In the genomic region with DNA sequence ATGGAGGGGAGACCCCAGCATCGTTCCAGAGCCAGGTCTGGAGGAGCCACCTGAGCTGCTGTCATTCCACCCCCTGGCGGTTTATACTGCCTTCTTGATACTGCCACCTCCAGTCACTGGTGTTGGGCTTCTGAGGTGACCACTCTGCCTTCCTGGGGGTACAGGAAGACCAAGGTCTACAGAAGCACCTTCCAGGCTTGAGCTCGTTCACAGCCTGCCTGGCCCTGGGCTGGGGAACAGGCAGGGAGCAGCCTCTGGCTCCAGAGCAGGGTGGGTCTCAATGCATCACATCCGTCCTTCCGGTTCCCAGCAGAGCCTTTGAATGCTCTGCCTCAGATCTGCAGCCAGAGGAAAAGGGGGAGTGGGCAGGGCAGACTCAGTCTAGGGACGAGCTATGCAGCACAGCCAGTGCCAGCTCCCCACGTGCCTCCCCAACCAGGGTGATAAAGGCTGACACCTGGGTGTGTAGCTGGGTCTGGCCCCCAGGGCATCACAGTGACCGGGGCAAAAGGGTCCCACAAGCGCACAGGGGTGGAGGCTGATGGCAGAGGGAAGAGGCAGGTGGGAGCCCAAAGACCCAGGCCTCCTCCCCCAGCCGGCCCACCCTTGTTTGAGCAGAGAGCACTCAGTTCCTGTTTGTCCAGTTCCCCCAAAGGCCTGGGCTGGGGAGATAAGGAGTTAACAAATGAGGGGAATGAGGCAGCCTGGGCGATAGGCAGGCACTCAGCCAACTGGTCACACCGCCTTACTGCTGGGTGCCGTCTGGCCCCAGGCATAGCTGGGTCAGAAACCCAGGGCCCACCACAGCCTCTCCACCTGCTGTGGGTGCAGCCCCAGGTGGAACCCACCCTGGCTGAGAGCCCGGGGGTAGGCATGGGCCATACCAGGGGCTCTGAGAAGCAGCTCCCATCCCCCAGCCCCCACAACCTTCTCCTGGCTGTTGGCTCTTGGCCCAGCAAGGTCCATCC, we compare ENCODE assay signal across 1 cellular context.
A peak's percentile ranks its signal among the peaks of the same experiment; 100 is the strongest.
TF ChIP-seq lines count a peak whose summit lies in the region.

No MANE protein-coding gene starts in this region.

TF ChIP-seq in K562, 482 proteins besides CTCF, POLR2A, EP300 and RAD21 (continued from another document and continues in another):
- TF ChIP-seq, protein P1, sequence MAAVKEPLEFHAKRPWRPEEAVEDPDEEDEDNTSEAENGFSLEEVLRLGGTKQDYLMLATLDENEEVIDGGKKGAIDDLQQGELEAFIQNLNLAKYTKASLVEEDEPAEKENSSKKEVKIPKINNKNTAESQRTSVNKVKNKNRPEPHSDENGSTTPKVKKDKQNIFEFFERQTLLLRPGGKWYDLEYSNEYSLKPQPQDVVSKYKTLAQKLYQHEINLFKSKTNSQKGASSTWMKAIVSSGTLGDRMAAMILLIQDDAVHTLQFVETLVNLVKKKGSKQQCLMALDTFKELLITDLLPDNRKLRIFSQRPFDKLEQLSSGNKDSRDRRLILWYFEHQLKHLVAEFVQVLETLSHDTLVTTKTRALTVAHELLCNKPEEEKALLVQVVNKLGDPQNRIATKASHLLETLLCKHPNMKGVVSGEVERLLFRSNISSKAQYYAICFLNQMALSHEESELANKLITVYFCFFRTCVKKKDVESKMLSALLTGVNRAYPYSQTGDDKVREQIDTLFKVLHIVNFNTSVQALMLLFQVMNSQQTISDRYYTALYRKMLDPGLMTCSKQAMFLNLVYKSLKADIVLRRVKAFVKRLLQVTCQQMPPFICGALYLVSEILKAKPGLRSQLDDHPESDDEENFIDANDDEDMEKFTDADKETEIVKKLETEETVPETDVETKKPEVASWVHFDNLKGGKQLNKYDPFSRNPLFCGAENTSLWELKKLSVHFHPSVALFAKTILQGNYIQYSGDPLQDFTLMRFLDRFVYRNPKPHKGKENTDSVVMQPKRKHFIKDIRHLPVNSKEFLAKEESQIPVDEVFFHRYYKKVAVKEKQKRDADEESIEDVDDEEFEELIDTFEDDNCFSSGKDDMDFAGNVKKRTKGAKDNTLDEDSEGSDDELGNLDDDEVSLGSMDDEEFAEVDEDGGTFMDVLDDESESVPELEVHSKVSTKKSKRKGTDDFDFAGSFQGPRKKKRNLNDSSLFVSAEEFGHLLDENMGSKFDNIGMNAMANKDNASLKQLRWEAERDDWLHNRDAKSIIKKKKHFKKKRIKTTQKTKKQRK (IDR thresholded peaks at IDR 0.05; ENCODE audit: borderline replicate concordance, low read depth, low read length), result no peak
- TF ChIP-seq RBM25 (IDR thresholded peaks at IDR 0.05; ENCODE audit: low read depth, low read length, severe bottlenecking) (no peak), MTA3 (IDR thresholded peaks at IDR 0.05; ENCODE audit: borderline replicate concordance) (0 out of 2 replicates have a peak, but pooled peaks have one; percentile 40), HMGN3 (IDR thresholded peaks at IDR 0.05; ENCODE audit: borderline replicate concordance, extremely low read depth, insufficient read length, low read depth, low read length) (peak; percentile 91), TBP (optimal IDR thresholded peaks at IDR 0.05; ENCODE audit: low read depth, low read length) (peak; percentile 5), ZNF507 (tag; conservative IDR thresholded peaks at IDR 0.05) (no peak), NELFE (IDR thresholded peaks at IDR 0.05; ENCODE audit: insufficient read depth, insufficient read length) (no peak), PHF8 (IDR thresholded peaks at IDR 0.05; ENCODE audit: borderline replicate concordance, low read length) (peak; percentile 36; the same call in 1 of the 2 replicates), ZNF551 (CRISPR knock-in tag; IDR thresholded peaks at IDR 0.05) (no peak), MAZ (CRISPR knock-in tag; conservative IDR thresholded peaks at IDR 0.05 in 1 of 2, IDR thresholded peaks at IDR 0.05 in 1 of 2) (peak in 1 of 2 experiments; percentile 44; a peak in 2 of 4 replicates), ZNF121 (CRISPR knock-in tag; conservative IDR thresholded peaks at IDR 0.05) (no peak), ZBED1 (IDR thresholded peaks at IDR 0.05) (no peak), ESRRA (IDR thresholded peaks at IDR 0.05; ENCODE audit: borderline replicate concordance, low read depth) (no peak), ZSCAN32 (CRISPR knock-in tag; IDR thresholded peaks at IDR 0.05) (no peak), ZNF780A (CRISPR knock-in tag; IDR thresholded peaks at IDR 0.05) (no peak), NCOA2 (IDR thresholded peaks at IDR 0.05; ENCODE audit: partially characterized antibody in 2 of 2) (no peak), IRF2 (CRISPR knock-in tag; IDR thresholded peaks at IDR 0.05) (no peak), MTF1 (CRISPR knock-in tag; IDR thresholded peaks at IDR 0.05; ENCODE audit: borderline replicate concordance) (no peak), PRMT5 (CRISPR knock-in tag; IDR thresholded peaks at IDR 0.05) (no peak)
- TF ChIP-seq, protein P2, sequence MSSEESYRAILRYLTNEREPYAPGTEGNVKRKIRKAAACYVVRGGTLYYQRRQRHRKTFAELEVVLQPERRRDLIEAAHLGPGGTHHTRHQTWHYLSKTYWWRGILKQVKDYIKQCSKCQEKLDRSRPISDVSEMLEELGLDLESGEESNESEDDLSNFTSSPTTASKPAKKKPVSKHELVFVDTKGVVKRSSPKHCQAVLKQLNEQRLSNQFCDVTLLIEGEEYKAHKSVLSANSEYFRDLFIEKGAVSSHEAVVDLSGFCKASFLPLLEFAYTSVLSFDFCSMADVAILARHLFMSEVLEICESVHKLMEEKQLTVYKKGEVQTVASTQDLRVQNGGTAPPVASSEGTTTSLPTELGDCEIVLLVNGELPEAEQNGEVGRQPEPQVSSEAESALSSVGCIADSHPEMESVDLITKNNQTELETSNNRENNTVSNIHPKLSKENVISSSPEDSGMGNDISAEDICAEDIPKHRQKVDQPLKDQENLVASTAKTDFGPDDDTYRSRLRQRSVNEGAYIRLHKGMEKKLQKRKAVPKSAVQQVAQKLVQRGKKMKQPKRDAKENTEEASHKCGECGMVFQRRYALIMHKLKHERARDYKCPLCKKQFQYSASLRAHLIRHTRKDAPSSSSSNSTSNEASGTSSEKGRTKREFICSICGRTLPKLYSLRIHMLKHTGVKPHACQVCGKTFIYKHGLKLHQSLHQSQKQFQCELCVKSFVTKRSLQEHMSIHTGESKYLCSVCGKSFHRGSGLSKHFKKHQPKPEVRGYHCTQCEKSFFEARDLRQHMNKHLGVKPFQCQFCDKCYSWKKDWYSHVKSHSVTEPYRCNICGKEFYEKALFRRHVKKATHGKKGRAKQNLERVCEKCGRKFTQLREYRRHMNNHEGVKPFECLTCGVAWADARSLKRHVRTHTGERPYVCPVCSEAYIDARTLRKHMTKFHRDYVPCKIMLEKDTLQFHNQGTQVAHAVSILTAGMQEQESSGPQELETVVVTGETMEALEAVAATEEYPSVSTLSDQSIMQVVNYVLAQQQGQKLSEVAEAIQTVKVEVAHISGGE (CRISPR knock-in tag; IDR thresholded peaks at IDR 0.05), result peak in 1 of 3 experiments; percentile 83; a peak in 2 of 6 replicates
- TF ChIP-seq, protein P3, sequence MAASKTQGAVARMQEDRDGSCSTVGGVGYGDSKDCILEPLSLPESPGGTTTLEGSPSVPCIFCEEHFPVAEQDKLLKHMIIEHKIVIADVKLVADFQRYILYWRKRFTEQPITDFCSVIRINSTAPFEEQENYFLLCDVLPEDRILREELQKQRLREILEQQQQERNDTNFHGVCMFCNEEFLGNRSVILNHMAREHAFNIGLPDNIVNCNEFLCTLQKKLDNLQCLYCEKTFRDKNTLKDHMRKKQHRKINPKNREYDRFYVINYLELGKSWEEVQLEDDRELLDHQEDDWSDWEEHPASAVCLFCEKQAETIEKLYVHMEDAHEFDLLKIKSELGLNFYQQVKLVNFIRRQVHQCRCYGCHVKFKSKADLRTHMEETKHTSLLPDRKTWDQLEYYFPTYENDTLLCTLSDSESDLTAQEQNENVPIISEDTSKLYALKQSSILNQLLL (CRISPR knock-in tag; IDR thresholded peaks at IDR 0.05; ENCODE audit: borderline replicate concordance), result no peak
- TF ChIP-seq, protein P4, sequence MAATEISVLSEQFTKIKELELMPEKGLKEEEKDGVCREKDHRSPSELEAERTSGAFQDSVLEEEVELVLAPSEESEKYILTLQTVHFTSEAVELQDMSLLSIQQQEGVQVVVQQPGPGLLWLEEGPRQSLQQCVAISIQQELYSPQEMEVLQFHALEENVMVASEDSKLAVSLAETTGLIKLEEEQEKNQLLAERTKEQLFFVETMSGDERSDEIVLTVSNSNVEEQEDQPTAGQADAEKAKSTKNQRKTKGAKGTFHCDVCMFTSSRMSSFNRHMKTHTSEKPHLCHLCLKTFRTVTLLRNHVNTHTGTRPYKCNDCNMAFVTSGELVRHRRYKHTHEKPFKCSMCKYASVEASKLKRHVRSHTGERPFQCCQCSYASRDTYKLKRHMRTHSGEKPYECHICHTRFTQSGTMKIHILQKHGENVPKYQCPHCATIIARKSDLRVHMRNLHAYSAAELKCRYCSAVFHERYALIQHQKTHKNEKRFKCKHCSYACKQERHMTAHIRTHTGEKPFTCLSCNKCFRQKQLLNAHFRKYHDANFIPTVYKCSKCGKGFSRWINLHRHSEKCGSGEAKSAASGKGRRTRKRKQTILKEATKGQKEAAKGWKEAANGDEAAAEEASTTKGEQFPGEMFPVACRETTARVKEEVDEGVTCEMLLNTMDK (IDR thresholded peaks at IDR 0.05; ENCODE audit: borderline replicate concordance, insufficient read depth, low read depth, low read length, poor library complexity, severe bottlenecking), result no peak
- TF ChIP-seq, protein P5, sequence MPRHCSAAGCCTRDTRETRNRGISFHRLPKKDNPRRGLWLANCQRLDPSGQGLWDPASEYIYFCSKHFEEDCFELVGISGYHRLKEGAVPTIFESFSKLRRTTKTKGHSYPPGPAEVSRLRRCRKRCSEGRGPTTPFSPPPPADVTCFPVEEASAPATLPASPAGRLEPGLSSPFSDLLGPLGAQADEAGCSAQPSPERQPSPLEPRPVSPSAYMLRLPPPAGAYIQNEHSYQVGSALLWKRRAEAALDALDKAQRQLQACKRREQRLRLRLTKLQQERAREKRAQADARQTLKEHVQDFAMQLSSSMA (CRISPR knock-in tag; IDR thresholded peaks at IDR 0.05), result no peak
- TF ChIP-seq, protein P6, sequence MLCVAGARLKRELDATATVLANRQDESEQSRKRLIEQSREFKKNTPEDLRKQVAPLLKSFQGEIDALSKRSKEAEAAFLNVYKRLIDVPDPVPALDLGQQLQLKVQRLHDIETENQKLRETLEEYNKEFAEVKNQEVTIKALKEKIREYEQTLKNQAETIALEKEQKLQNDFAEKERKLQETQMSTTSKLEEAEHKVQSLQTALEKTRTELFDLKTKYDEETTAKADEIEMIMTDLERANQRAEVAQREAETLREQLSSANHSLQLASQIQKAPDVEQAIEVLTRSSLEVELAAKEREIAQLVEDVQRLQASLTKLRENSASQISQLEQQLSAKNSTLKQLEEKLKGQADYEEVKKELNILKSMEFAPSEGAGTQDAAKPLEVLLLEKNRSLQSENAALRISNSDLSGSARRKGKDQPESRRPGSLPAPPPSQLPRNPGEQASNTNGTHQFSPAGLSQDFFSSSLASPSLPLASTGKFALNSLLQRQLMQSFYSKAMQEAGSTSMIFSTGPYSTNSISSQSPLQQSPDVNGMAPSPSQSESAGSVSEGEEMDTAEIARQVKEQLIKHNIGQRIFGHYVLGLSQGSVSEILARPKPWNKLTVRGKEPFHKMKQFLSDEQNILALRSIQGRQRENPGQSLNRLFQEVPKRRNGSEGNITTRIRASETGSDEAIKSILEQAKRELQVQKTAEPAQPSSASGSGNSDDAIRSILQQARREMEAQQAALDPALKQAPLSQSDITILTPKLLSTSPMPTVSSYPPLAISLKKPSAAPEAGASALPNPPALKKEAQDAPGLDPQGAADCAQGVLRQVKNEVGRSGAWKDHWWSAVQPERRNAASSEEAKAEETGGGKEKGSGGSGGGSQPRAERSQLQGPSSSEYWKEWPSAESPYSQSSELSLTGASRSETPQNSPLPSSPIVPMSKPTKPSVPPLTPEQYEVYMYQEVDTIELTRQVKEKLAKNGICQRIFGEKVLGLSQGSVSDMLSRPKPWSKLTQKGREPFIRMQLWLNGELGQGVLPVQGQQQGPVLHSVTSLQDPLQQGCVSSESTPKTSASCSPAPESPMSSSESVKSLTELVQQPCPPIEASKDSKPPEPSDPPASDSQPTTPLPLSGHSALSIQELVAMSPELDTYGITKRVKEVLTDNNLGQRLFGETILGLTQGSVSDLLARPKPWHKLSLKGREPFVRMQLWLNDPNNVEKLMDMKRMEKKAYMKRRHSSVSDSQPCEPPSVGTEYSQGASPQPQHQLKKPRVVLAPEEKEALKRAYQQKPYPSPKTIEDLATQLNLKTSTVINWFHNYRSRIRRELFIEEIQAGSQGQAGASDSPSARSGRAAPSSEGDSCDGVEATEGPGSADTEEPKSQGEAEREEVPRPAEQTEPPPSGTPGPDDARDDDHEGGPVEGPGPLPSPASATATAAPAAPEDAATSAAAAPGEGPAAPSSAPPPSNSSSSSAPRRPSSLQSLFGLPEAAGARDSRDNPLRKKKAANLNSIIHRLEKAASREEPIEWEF (CRISPR knock-in tag; IDR thresholded peaks at IDR 0.05), result no peak
- TF ChIP-seq, protein P7, sequence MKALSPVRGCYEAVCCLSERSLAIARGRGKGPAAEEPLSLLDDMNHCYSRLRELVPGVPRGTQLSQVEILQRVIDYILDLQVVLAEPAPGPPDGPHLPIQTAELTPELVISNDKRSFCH (CRISPR knock-in tag; IDR thresholded peaks at IDR 0.05), result no peak
- TF ChIP-seq, protein P7 (tag; IDR thresholded peaks at IDR 0.05), result 0 out of 2 replicates have a peak, but pooled peaks have one; percentile 40
- TF ChIP-seq, protein P8, sequence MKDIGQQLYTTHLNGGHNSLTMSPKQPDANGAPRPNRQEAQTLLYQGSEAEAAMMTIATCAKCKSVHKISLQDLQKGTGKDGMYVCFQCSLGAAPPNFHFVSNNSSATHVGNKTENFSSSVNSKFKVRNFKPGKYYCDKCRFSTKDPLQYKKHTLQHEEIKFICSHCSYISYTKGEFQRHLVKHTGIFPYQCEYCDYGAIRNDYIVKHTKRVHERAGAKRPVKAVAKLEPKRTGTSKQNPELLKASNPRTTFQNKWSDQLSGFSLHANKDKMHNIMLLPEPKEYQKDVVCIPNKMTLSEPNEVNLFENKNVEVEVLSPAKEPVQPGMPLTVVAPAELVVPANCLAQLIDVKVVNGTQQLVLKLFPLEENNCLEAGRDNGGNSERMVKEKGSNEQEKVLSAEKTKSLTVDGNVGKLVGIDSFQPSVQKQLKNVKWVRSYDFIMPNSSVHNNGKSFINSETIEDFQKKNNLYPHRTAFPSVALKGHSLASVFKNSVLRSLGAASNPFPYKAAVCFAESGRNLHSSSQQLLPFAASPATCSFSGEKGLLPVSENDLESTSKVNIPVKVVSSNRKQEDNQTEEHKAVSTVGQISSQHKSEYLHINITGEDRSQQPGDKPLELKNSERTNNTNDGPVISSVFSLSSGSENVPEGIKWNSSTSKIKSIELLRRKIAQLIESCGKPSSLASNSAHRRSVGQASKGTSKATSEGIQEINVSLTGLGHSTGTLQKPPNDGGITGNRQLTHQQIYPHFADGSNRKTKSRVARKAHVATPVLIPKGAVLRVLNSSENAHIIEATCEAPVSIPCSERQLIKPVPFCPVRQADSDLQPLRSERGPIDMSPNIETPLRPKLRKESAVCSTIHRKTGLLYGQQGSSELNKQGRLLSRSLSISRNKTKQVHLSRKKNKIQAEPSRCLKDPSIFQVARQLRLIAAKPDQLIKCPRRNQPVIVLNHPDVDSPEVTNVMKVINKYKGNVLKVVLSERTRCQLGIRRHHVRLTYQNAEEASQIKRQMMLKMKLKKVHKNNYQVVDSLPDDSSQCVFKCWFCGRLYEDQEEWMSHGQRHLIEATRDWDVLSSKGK (CRISPR knock-in tag; IDR thresholded peaks at IDR 0.05), result no peak
